In genomic region chr16:2458887-2459646, GRCh38 we compare ENCODE assay signal across 8 cellular contexts. TPM values are rescaled to one million over a fixed set of nuclear protein-coding genes. Genes with fewer than 3 reads are reported as not detected.
DNase-seq lines count a peak whose midpoint lies in the region; ATAC-seq and TF ChIP-seq lines count a peak whose summit lies in the region.

No MANE protein-coding gene starts in this region.

- CTCF ChIA-PET in activated naive CD4-positive, alpha-beta T cell treated with anti-CD3 and anti-CD28 coated beads, Interleukin-2, amount 10 ng/mL, durations not matched to agents 7 days and 5 days (lab: Charles Lee): interaction anchor here (0.9 to 1.1 kb wide), 2 partner anchors 8 to 15 kb away, joined by 3 to 4 read pairs; no protein-coding TSS in a partner anchor

- peak overlapping the region; percentile 73 for H3K4me3 Mint-ChIP-seq in activated naive CD4-positive, alpha-beta T cell treated with anti-CD3 and anti-CD28 coated beads, Interleukin-2, amount 10 ng/mL, durations not matched to agents 7 days and 5 days
- H3K4me3 Mint-ChIP-seq in activated T-helper 2 cell treated with anti-CD3 and anti-CD28 coated beads, Interferon-gamma antibody, Interleukin-2, Interleukin-4, amounts not matched to agents 10 μg/mL and 5 μg/mL and 100 μg/mL, durations not matched to agents 14 hours and 24 hours and 36 hours (ENCODE audit: low read depth): peak overlapping the region; percentile 79

- ATAC-seq in GM18867 (IDR thresholded peaks at IDR 0.05; ENCODE audit: unreplicated experiment): no peak

- H3K27ac ChIP-seq in transverse colon: peak overlapping the region in 3 of 4 donors; percentile 11 to 58 (median 18)

- TF ChIP-seq CTCF in kidney epithelial cell (IDR thresholded peaks at IDR 0.05; ENCODE audit: insufficient read depth, low read length, poor library complexity, severe bottlenecking): no peak
- no peak for TF ChIP-seq CTCF in transverse colon (IDR thresholded peaks at IDR 0.05)

- peak overlapping the region; percentile 88 for H3K27ac Mint-ChIP-seq in activated naive CD4-positive, alpha-beta T cell treated with anti-CD3 and anti-CD28 coated beads, Interleukin-2, amount 10 ng/mL, durations not matched to agents 7 days and 5 days
- peak overlapping the region; percentile 73 for H3K27ac Mint-ChIP-seq in activated T-helper 2 cell treated with anti-CD3 and anti-CD28 coated beads, Interferon-gamma antibody, Interleukin-2, Interleukin-4, amounts not matched to agents 10 μg/mL and 5 μg/mL and 100 μg/mL, durations not matched to agents 14 hours and 24 hours and 36 hours

- peaks cover 1% of the 10 kb centered on the region for H3K36me3 ChIP-seq in kidney epithelial cell (ENCODE audit: control insufficient read depth, insufficient read depth, low read length)
- H3K36me3 ChIP-seq in transverse colon: no peaks in the 10 kb centered on the region

- peaks cover 11 to 19% (median 15%) of the 10 kb centered on the region in 4 donors for H3K4me1 ChIP-seq in transverse colon

- H3K36me3 Mint-ChIP-seq in activated naive CD4-positive, alpha-beta T cell treated with anti-CD3 and anti-CD28 coated beads, Interleukin-2, amount 10 ng/mL, durations not matched to agents 7 days and 5 days: peaks cover 28% of the 10 kb centered on the region
- H3K36me3 Mint-ChIP-seq in activated T-helper 2 cell treated with anti-CD3 and anti-CD28 coated beads, Interferon-gamma antibody, Interleukin-2, Interleukin-4, amounts not matched to agents 10 μg/mL and 5 μg/mL and 100 μg/mL, durations not matched to agents 14 hours and 24 hours and 36 hours (ENCODE audit: low read depth): peaks cover 34% of the 10 kb centered on the region

- H3K27me3 Mint-ChIP-seq in activated naive CD4-positive, alpha-beta T cell treated with anti-CD3 and anti-CD28 coated beads, Interleukin-2, amount 10 ng/mL, durations not matched to agents 7 days and 5 days: no peaks in the 10 kb centered on the region
- H3K27me3 Mint-ChIP-seq in activated T-helper 2 cell treated with anti-CD3 and anti-CD28 coated beads, Interferon-gamma antibody, Interleukin-2, Interleukin-4, amounts not matched to agents 10 μg/mL and 5 μg/mL and 100 μg/mL, durations not matched to agents 14 hours and 24 hours and 36 hours (ENCODE audit: low read depth): no peaks in the 10 kb centered on the region

- H3K27me3 ChIP-seq in kidney epithelial cell (ENCODE audit: control insufficient read depth, insufficient read depth, low read length) (no peaks in the 10 kb centered on the region), transverse colon (no peaks in the 10 kb centered on the region)

- 27 to 45% methylated on average over 4 to 18 of the region's 18 CpGs for WGBS in transverse colon (ENCODE audit: low coverage in 1 of 2), 2 donors

- H3K4me1 Mint-ChIP-seq in activated naive CD4-positive, alpha-beta T cell treated with anti-CD3 and anti-CD28 coated beads, Interleukin-2, amount 10 ng/mL, durations not matched to agents 7 days and 5 days: peaks cover 18% of the 10 kb centered on the region
- peaks cover 5% of the 10 kb centered on the region for H3K4me1 Mint-ChIP-seq in activated T-helper 2 cell treated with anti-CD3 and anti-CD28 coated beads, Interferon-gamma antibody, Interleukin-2, Interleukin-4, amounts not matched to agents 10 μg/mL and 5 μg/mL and 100 μg/mL, durations not matched to agents 14 hours and 24 hours and 36 hours (ENCODE audit: low read depth)

- H3K9me3 Mint-ChIP-seq in activated naive CD4-positive, alpha-beta T cell treated with anti-CD3 and anti-CD28 coated beads, Interleukin-2, amount 10 ng/mL, durations not matched to agents 7 days and 5 days: no peaks in the 10 kb centered on the region
- no peaks in the 10 kb centered on the region for H3K9me3 Mint-ChIP-seq in activated T-helper 2 cell treated with anti-CD3 and anti-CD28 coated beads, Interferon-gamma antibody, Interleukin-2, Interleukin-4, amounts not matched to agents 10 μg/mL and 5 μg/mL and 100 μg/mL, durations not matched to agents 14 hours and 24 hours and 36 hours

- intact Hi-C loops in activated T-helper 2 cell treated with anti-CD3 and anti-CD28 coated beads, Interferon-gamma antibody, Interleukin-2, Interleukin-4, amounts not matched to agents 10 μg/mL and 5 μg/mL and 100 μg/mL, durations not matched to agents 14 hours and 24 hours and 36 hours (cut with micrococcal nuclease): no loop called here
- intact Hi-C loops in transverse colon (cut with DNase I; ENCODE audit: low total_unique reads): no loop called here

- TF ChIP-seq POLR2A in transverse colon (IDR thresholded peaks at IDR 0.05): no peak

- peak overlapping the region; percentile 41 for H3K4me3 ChIP-seq in kidney epithelial cell (ENCODE audit: low read depth, low read length)
- H3K4me3 ChIP-seq in transverse colon: peak overlapping the region; percentile 41 to 60 (median 49)

- no peak for TF ChIP-seq EP300 in transverse colon (IDR thresholded peaks at IDR 0.05; ENCODE audit: low read depth)

- in situ Hi-C loops in transverse colon (cut with MboI; ENCODE audit: low pct_ligation_motif_present in 1 of 4, low pct_unique_long_range_greater_than_20kb in 1 of 4, low sequenced_read_pairs in 3 of 4): no loop called here

- H3K9me3 ChIP-seq in transverse colon: no peaks in the 10 kb centered on the region

- no peak for DNase-seq in activated naive CD4-positive, alpha-beta T cell treated with anti-CD3 and anti-CD28 coated beads, Interleukin-2, amount 10 ng/mL, durations not matched to agents 7 days and 5 days
- DNase-seq in activated naive CD4-positive, alpha-beta T cell (lab: John Stamatoyannopoulos, UW): no peak
- DNase-seq in activated T-helper 2 cell treated with anti-CD3 and anti-CD28 coated beads, Interferon-gamma antibody, Interleukin-2, Interleukin-4, amounts not matched to agents 10 μg/mL and 5 μg/mL and 100 μg/mL, durations not matched to agents 14 hours and 24 hours and 36 hours (ENCODE audit: low spot score): no peak
- DNase-seq in kidney epithelial cell (ENCODE audit: low read depth) (no peak), transverse colon (no peak), MV-4-11 (lab: John Stamatoyannopoulos, UW) (no peak), NCI-H2107 treated with DMSO at 0.1 percent for 48 hours (lab: John Stamatoyannopoulos, UW; ENCODE audit: unreplicated experiment) (no peak)

RNA-seq across cellular contexts. Expression of gene TEDC2, which starts 0.8 kb away (rescaled TPM):
- 31.8 and 34.6 TPM in 2 replicates for total RNA-seq in activated T-helper 2 cell treated with anti-CD3 and anti-CD28 coated beads, Interferon-gamma antibody, Interleukin-2, Interleukin-4, amounts not matched to agents 10 μg/mL and 5 μg/mL and 100 μg/mL, durations not matched to agents 14 hours and 24 hours and 36 hours
- total RNA-seq in kidney epithelial cell: 12.0 and 14.2 TPM in 2 replicates
- 1 to 10 TPM in 2 of 4 donors, not detected in 2; 1.4 to 2.3 TPM for total RNA-seq in transverse colon

RNA-seq across cellular contexts. Expression of gene NTN3, which starts 12.0 kb away (rescaled TPM):
- total RNA-seq in activated T-helper 2 cell treated with anti-CD3 and anti-CD28 coated beads, Interferon-gamma antibody, Interleukin-2, Interleukin-4, amounts not matched to agents 10 μg/mL and 5 μg/mL and 100 μg/mL, durations not matched to agents 14 hours and 24 hours and 36 hours: 0.28 TPM in 1 of 2 replicates, not detected in the other
- total RNA-seq in kidney epithelial cell (0.17 and 0.41 TPM in 2 replicates), transverse colon (not detected)

RNA-seq across cellular contexts. Expression of gene TBC1D24, which starts 15.9 kb away (rescaled TPM):
- total RNA-seq in activated T-helper 2 cell treated with anti-CD3 and anti-CD28 coated beads, Interferon-gamma antibody, Interleukin-2, Interleukin-4, amounts not matched to agents 10 μg/mL and 5 μg/mL and 100 μg/mL, durations not matched to agents 14 hours and 24 hours and 36 hours: 19.6 and 21.4 TPM in 2 replicates
- 14.5 and 15.9 TPM in 2 replicates for total RNA-seq in kidney epithelial cell
- total RNA-seq in transverse colon: 10 to 100 TPM in 2 of 4 donors, 1 to 10 TPM in 2; 8.3 to 19.3 (median 11.6) TPM

RNA-seq across cellular contexts. Expression of gene CCNF, which starts 29.8 kb away (rescaled TPM):
- 48.4 and 48.9 TPM in 2 replicates for total RNA-seq in activated T-helper 2 cell treated with anti-CD3 and anti-CD28 coated beads, Interferon-gamma antibody, Interleukin-2, Interleukin-4, amounts not matched to agents 10 μg/mL and 5 μg/mL and 100 μg/mL, durations not matched to agents 14 hours and 24 hours and 36 hours
- total RNA-seq in kidney epithelial cell (7.4 and 8.6 TPM in 2 replicates), transverse colon (10 to 100 TPM in 1 of 4 donors, 1 to 10 TPM in 2, under 1 TPM in 1; 0.75 to 24.9 (median 2.3) TPM)

RNA-seq across cellular contexts. Expression of gene ATP6V0C, which starts 54.7 kb away (rescaled TPM):
- total RNA-seq in activated T-helper 2 cell treated with anti-CD3 and anti-CD28 coated beads, Interferon-gamma antibody, Interleukin-2, Interleukin-4, amounts not matched to agents 10 μg/mL and 5 μg/mL and 100 μg/mL, durations not matched to agents 14 hours and 24 hours and 36 hours: 114 and 119 TPM in 2 replicates
- 79.1 and 139 TPM in 2 replicates for total RNA-seq in kidney epithelial cell
- 100 to 1,000 TPM; 101 to 237 (median 135) TPM for total RNA-seq in transverse colon
